In the genomic region with DNA sequence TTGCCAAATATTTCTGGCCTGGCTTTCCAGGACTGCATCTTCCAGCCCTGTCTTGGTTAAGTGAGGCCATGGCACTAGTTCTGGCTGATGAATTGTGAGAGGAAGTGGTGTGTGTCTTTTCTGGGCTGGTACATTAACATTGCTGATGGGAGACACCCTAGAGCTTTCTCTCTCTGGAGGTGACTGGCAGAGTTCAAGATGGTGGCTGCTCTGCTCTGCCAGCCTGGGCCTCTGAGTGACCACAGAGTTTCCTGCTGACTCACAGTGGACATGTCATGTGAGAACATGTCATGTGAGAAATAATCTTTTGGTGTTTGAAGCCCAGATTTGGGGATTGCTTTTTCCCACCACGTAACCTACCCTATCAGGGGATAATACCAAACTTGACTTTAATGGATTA, we compare ENCODE assay signal across 1 cellular context.
TF ChIP-seq lines count a peak whose summit lies in the region.

No MANE protein-coding gene starts in this region.

TF ChIP-seq in K562, 482 proteins besides CTCF, POLR2A, EP300 and RAD21 (continues in another document):
- TF ChIP-seq ZNF609 (CRISPR knock-in tag; IDR thresholded peaks at IDR 0.05; ENCODE audit: borderline replicate concordance) (no peak), HDAC8 (tag; IDR thresholded peaks at IDR 0.05) (peak; percentile 75; the same call in 1 of the 2 replicates), ZNF583 (CRISPR knock-in tag; IDR thresholded peaks at IDR 0.05) (peak; percentile 91; the same call in 1 of the 2 replicates), ZNF212 (CRISPR knock-in tag; IDR thresholded peaks at IDR 0.05) (no peak), CCAR2 (IDR thresholded peaks at IDR 0.05; ENCODE audit: low read depth, low read length) (no peak), ETS2 (tag; IDR thresholded peaks at IDR 0.05; ENCODE audit: borderline replicate concordance, poor library complexity, severe bottlenecking) (no peak), SAP30 (IDR thresholded peaks at IDR 0.05; ENCODE audit: borderline replicate concordance, insufficient read depth, low read depth, low read length, poor library complexity, severe bottlenecking) (no peak), ETV5 (CRISPR knock-in tag; IDR thresholded peaks at IDR 0.05; ENCODE audit: low read depth) (no peak), NR2C1 (IDR thresholded peaks at IDR 0.05) (no peak), NR2C1 (tag; IDR thresholded peaks at IDR 0.05) (peak; percentile 67), HINFP (tag; conservative IDR thresholded peaks at IDR 0.05; ENCODE audit: low read depth) (peak; percentile 73; the same call in 1 of the 2 replicates), TEAD2 (tag; IDR thresholded peaks at IDR 0.05) (no peak), NFYB (IDR thresholded peaks at IDR 0.05; ENCODE audit: extremely low read depth, insufficient read length) (no peak), ZNF134 (CRISPR knock-in tag; conservative IDR thresholded peaks at IDR 0.05) (0 out of 2 replicates have a peak, but pooled peaks have one; percentile 47), FOSL1 (tag; conservative IDR thresholded peaks at IDR 0.05) (peak; percentile 67), TCF7L2 (IDR thresholded peaks at IDR 0.05; ENCODE audit: low read depth, low read length) (no peak), HOMEZ (CRISPR knock-in tag; IDR thresholded peaks at IDR 0.05) (0 out of 2 replicates have a peak, but pooled peaks have one; percentile 40), ZNF717 (CRISPR knock-in tag; IDR thresholded peaks at IDR 0.05) (no peak), NR4A1 (CRISPR knock-in tag; IDR thresholded peaks at IDR 0.05) (no peak), NR4A1 (tag; IDR thresholded peaks at IDR 0.05) (peak; percentile 90), IRF2 (CRISPR knock-in tag; IDR thresholded peaks at IDR 0.05) (no peak), RBBP5 (IDR thresholded peaks at IDR 0.05; ENCODE audit: borderline replicate concordance, insufficient read depth, low read length, poor library complexity, severe bottlenecking) (no peak), SMAD3 (CRISPR knock-in tag; conservative IDR thresholded peaks at IDR 0.05) (peak; percentile 80), TEAD4 (IDR thresholded peaks at IDR 0.05; ENCODE audit: low read length) (no peak), TEAD4 (CRISPR knock-in tag; IDR thresholded peaks at IDR 0.05; ENCODE audit: borderline replicate concordance) (no peak), PRPF4 (IDR thresholded peaks at IDR 0.05; ENCODE audit: insufficient read depth, low read depth, low read length, poor library complexity, severe bottlenecking) (no peak), EP400 (IDR thresholded peaks at IDR 0.05) (no peak), ZNF644 (tag; IDR thresholded peaks at IDR 0.05; ENCODE audit: low read depth) (peak; percentile 79; the same call in 1 of the 2 replicates), CGGBP1 (CRISPR knock-in tag; IDR thresholded peaks at IDR 0.05) (no peak), ZNF77 (CRISPR knock-in tag; IDR thresholded peaks at IDR 0.05) (no peak), TRIM28 (IDR thresholded peaks at IDR 0.05) (no peak), ZNF589 (CRISPR knock-in tag; IDR thresholded peaks at IDR 0.05; ENCODE audit: low read depth) (peak; percentile 94), RBM39 (optimal IDR thresholded peaks at IDR 0.05; ENCODE audit: low read depth, low read length) (no peak), HNRNPH1 (optimal IDR thresholded peaks at IDR 0.05; ENCODE audit: low read depth, low read length) (no peak), MLLT1 (IDR thresholded peaks at IDR 0.05) (no peak), CXXC5 (CRISPR knock-in tag; IDR thresholded peaks at IDR 0.05) (peak; percentile 20), PML (IDR thresholded peaks at IDR 0.05; ENCODE audit: low read length) (no peak), MAFG (tag; conservative IDR thresholded peaks at IDR 0.05) (peak; percentile 69)
- TF ChIP-seq, protein P1, sequence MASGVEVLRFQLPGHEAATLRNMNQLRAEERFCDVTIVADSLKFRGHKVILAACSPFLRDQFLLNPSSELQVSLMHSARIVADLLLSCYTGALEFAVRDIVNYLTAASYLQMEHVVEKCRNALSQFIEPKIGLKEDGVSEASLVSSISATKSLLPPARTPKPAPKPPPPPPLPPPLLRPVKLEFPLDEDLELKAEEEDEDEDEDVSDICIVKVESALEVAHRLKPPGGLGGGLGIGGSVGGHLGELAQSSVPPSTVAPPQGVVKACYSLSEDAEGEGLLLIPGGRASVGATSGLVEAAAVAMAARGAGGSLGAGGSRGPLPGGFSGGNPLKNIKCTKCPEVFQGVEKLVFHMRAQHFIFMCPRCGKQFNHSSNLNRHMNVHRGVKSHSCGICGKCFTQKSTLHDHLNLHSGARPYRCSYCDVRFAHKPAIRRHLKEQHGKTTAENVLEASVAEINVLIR (CRISPR knock-in tag; IDR thresholded peaks at IDR 0.05), result 0 out of 2 replicates have a peak, but pooled peaks have one; percentile 36
- TF ChIP-seq, protein P2, sequence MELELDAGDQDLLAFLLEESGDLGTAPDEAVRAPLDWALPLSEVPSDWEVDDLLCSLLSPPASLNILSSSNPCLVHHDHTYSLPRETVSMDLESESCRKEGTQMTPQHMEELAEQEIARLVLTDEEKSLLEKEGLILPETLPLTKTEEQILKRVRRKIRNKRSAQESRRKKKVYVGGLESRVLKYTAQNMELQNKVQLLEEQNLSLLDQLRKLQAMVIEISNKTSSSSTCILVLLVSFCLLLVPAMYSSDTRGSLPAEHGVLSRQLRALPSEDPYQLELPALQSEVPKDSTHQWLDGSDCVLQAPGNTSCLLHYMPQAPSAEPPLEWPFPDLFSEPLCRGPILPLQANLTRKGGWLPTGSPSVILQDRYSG (tag; conservative IDR thresholded peaks at IDR 0.05; ENCODE audit: low read depth), result peak; percentile 78; the same call in 1 of the 2 replicates
- TF ChIP-seq, protein P3, sequence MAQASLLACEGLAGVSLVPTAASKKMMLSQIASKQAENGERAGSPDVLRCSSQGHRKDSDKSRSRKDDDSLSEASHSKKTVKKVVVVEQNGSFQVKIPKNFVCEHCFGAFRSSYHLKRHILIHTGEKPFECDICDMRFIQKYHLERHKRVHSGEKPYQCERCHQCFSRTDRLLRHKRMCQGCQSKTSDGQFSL (CRISPR knock-in tag; IDR thresholded peaks at IDR 0.05), result no peak
- TF ChIP-seq, protein P3 (tag; IDR thresholded peaks at IDR 0.05), result peak in 1 of 2 experiments; percentile 74; a peak in 2 of 4 replicates
- TF ChIP-seq, protein P4, sequence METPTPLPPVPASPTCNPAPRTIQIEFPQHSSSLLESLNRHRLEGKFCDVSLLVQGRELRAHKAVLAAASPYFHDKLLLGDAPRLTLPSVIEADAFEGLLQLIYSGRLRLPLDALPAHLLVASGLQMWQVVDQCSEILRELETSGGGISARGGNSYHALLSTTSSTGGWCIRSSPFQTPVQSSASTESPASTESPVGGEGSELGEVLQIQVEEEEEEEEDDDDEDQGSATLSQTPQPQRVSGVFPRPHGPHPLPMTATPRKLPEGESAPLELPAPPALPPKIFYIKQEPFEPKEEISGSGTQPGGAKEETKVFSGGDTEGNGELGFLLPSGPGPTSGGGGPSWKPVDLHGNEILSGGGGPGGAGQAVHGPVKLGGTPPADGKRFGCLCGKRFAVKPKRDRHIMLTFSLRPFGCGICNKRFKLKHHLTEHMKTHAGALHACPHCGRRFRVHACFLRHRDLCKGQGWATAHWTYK (CRISPR knock-in tag; IDR thresholded peaks at IDR 0.05), result peak; percentile 73; the same call in 1 of the 2 replicates
- TF ChIP-seq, protein P5, sequence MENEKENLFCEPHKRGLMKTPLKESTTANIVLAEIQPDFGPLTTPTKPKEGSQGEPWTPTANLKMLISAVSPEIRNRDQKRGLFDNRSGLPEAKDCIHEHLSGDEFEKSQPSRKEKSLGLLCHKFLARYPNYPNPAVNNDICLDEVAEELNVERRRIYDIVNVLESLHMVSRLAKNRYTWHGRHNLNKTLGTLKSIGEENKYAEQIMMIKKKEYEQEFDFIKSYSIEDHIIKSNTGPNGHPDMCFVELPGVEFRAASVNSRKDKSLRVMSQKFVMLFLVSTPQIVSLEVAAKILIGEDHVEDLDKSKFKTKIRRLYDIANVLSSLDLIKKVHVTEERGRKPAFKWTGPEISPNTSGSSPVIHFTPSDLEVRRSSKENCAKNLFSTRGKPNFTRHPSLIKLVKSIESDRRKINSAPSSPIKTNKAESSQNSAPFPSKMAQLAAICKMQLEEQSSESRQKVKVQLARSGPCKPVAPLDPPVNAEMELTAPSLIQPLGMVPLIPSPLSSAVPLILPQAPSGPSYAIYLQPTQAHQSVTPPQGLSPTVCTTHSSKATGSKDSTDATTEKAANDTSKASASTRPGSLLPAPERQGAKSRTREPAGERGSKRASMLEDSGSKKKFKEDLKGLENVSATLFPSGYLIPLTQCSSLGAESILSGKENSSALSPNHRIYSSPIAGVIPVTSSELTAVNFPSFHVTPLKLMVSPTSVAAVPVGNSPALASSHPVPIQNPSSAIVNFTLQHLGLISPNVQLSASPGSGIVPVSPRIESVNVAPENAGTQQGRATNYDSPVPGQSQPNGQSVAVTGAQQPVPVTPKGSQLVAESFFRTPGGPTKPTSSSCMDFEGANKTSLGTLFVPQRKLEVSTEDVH (IDR thresholded peaks at IDR 0.05; ENCODE audit: low read depth, partially characterized antibody), result no peak
